ENCODE assay signal across 1 cellular context in genomic region chr5:105530716-105531261, GRCh38.
TF ChIP-seq lines count a peak whose summit lies in the region.

No MANE protein-coding gene starts in this region.

TF ChIP-seq in GM23338, 12 proteins besides CTCF, POLR2A, EP300 and RAD21 (continued from another document):
- TF ChIP-seq, protein P1, sequence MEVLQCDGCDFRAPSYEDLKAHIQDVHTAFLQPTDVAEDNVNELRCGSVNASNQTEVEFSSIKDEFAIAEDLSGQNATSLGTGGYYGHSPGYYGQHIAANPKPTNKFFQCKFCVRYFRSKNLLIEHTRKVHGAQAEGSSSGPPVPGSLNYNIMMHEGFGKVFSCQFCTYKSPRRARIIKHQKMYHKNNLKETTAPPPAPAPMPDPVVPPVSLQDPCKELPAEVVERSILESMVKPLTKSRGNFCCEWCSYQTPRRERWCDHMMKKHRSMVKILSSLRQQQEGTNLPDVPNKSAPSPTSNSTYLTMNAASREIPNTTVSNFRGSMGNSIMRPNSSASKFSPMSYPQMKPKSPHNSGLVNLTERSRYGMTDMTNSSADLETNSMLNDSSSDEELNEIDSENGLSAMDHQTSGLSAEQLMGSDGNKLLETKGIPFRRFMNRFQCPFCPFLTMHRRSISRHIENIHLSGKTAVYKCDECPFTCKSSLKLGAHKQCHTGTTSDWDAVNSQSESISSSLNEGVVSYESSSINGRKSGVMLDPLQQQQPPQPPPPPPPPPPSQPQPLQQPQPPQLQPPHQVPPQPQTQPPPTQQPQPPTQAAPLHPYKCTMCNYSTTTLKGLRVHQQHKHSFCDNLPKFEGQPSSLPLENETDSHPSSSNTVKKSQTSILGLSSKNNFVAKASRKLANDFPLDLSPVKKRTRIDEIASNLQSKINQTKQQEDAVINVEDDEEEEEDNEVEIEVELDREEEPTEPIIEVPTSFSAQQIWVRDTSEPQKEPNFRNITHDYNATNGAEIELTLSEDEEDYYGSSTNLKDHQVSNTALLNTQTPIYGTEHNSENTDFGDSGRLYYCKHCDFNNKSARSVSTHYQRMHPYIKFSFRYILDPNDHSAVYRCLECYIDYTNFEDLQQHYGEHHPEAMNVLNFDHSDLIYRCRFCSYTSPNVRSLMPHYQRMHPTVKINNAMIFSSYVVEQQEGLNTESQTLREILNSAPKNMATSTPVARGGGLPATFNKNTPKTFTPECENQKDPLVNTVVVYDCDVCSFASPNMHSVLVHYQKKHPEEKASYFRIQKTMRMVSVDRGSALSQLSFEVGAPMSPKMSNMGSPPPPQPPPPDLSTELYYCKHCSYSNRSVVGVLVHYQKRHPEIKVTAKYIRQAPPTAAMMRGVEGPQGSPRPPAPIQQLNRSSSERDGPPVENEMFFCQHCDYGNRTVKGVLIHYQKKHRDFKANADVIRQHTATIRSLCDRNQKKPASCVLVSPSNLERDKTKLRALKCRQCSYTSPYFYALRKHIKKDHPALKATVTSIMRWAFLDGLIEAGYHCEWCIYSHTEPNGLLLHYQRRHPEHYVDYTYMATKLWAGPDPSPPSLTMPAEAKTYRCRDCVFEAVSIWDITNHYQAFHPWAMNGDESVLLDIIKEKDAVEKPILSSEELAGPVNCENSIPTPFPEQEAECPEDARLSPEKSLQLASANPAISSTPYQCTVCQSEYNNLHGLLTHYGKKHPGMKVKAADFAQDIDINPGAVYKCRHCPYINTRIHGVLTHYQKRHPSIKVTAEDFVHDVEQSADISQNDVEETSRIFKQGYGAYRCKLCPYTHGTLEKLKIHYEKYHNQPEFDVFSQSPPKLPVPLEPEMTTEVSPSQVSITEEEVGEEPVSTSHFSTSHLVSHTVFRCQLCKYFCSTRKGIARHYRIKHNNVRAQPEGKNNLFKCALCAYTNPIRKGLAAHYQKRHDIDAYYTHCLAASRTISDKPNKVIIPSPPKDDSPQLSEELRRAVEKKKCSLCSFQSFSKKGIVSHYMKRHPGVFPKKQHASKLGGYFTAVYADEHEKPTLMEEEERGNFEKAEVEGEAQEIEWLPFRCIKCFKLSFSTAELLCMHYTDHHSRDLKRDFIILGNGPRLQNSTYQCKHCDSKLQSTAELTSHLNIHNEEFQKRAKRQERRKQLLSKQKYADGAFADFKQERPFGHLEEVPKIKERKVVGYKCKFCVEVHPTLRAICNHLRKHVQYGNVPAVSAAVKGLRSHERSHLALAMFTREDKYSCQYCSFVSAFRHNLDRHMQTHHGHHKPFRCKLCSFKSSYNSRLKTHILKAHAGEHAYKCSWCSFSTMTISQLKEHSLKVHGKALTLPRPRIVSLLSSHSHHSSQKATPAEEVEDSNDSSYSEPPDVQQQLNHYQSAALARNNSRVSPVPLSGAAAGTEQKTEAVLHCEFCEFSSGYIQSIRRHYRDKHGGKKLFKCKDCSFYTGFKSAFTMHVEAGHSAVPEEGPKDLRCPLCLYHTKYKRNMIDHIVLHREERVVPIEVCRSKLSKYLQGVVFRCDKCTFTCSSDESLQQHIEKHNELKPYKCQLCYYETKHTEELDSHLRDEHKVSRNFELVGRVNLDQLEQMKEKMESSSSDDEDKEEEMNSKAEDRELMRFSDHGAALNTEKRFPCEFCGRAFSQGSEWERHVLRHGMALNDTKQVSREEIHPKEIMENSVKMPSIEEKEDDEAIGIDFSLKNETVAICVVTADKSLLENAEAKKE (CRISPR knock-in tag; IDR thresholded peaks at IDR 0.05) = no peak
- TF ChIP-seq ZNF331 (CRISPR knock-in tag; IDR thresholded peaks at IDR 0.05; ENCODE audit: low read depth) (no peak), STAT1 (IDR thresholded peaks at IDR 0.05; ENCODE audit: unreplicated experiment) (no peak)
